ENCODE assay signal across 6 cellular contexts in the genomic region with DNA sequence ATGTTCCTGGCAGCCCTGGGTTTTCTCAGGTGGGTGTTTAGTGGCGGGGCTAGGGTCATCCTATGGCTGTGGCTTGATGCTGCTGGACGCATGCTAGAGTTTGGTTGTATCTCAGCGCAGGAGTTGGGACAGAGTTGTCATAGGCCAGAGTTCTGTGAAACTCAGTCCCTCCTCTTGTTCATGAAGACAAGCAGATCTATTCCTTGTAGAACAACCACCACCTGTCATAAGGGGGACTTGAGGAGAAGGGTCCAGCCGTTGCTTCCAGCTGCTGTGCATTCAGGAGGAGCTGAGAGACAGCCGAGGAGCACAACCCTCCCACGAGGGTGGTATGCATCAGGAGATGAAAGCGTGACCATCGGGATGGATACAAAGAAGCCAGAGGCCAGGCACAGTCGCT. TPM values are rescaled to one million over a fixed set of nuclear protein-coding genes. Genes with fewer than 3 reads are reported as not detected.
"Had no signal": no experiment of that assay in that cellular context is flagged by ENCODE, and none has a peak within 500 bp of the region (broad histone marks: within the 10 kb centered on the region; RNA-seq: fewer than 3 reads in every experiment).

No MANE protein-coding gene starts in this region.

- H3K27ac Mint-ChIP-seq: GM23338 had no signal

- H3K4me3 ChIP-seq: GM23338 had no signal

- ATAC-seq: GM23338 had no signal

- H3K4me3 Mint-ChIP-seq: GM23338, H9 had no signal

- DNase-seq: H9, HCEC 1CT, IMR-90 had no signal

RNA-seq across cellular contexts. Expression of gene DCDC2C, which starts 26.4 kb away (rescaled TPM):
- total RNA-seq: GM23338, H1, H9, HT-29, IMR-90 had no signal
